Comparison of ENCODE assay signal across 31 cellular contexts in the genomic region with DNA sequence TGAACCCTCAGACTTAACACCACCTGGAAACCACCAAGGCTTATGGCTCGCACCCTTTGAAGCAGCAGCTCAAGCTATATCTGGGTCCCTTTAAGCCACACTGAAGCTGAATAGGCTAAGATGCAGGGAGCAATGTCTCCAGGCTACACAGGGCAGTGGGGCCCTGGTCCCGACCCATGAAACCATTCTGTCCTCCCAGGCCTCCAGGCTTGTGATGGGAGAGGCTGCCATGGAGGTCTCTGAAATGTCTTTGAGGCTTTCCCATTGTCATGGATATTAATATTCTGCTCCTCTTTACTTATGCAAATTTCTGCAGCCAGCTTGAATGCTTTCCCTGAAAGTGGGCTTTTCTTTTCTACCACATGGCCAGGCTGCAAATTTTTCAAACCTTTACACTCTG.
A peak's percentile ranks its signal among the peaks of the same experiment; 100 is the strongest.
DNase-seq lines count a peak whose midpoint lies in the region; TF ChIP-seq lines count a peak whose summit lies in the region.
"Had no signal": no experiment of that assay in that cellular context is flagged by ENCODE, and none has a peak within 500 bp of the region (broad histone marks: within the 10 kb centered on the region; RNA-seq: fewer than 3 reads in every experiment).

No MANE protein-coding gene starts in this region.

- no peaks in the 10 kb centered on the region for H3K36me3 ChIP-seq in HEK293 (ENCODE audit: control insufficient read depth in 2 of 2, insufficient read depth in 1 of 2, low read length in 2 of 2)
- no peaks in the 10 kb centered on the region for H3K36me3 ChIP-seq in NT2/D1 (ENCODE audit: insufficient read depth, insufficient read length, low read length)
- no peaks in the 10 kb centered on the region for H3K36me3 ChIP-seq in iPS DF 6.9 (ENCODE audit: control insufficient read depth, insufficient read depth, low read length)
- H3K36me3 ChIP-seq in stomach, result no peaks in the 10 kb centered on the region
- H3K36me3 ChIP-seq in SK-N-SH (replicated peaks in 1 of 2; ENCODE audit: control insufficient read depth in 1 of 2, insufficient read depth in 2 of 2, low read length in 1 of 2), result no peaks in the 10 kb centered on the region
- H3K36me3 ChIP-seq in esophagus muscularis mucosa, result no peaks in the 10 kb centered on the region
- H3K36me3 ChIP-seq: BE2C; BLaER1; BLaER1 treated with 17β-estradiol and CSF1 and Interleukin-3, amounts not matched to agents 10 nM and 100 nM had no signal

- H3K4me3 ChIP-seq in HEK293 (ENCODE audit: low read depth, low read length), result no peak overlapping the region
- no peak overlapping the region for H3K4me3 ChIP-seq in NT2/D1 (ENCODE audit: insufficient read length, low read depth)
- H3K4me3 ChIP-seq in iPS DF 6.9 (ENCODE audit: low read length), result peak overlapping the region; percentile 9; the same call in 1 of the 2 replicates
- H3K4me3 ChIP-seq in stomach, result no peak overlapping the region
- H3K4me3 ChIP-seq in SK-N-SH (ENCODE audit: low read depth in 2 of 2, low read length in 1 of 2), result no peak overlapping the region
- no peak overlapping the region for H3K4me3 ChIP-seq in esophagus muscularis mucosa
- H3K4me3 ChIP-seq: A549; BLaER1; BLaER1 treated with 17β-estradiol and CSF1 and Interleukin-3, amounts not matched to agents 10 nM and 100 nM had no signal

- H3K27me3 ChIP-seq in NT2/D1 (ENCODE audit: insufficient read depth, insufficient read length) (no peaks in the 10 kb centered on the region), iPS DF 6.9 (ENCODE audit: control insufficient read depth, insufficient read depth, low read length) (no peaks in the 10 kb centered on the region), stomach (no peaks in the 10 kb centered on the region), SK-N-SH (ENCODE audit: insufficient read depth) (no peaks in the 10 kb centered on the region), esophagus muscularis mucosa (no peaks in the 10 kb centered on the region)
- H3K27me3 ChIP-seq: BE2C; BLaER1; BLaER1 treated with 17β-estradiol and CSF1 and Interleukin-3, amounts not matched to agents 10 nM and 100 nM had no signal

- TF ChIP-seq POLR2A in stomach (IDR thresholded peaks at IDR 0.05), result no peak
- no peak for TF ChIP-seq POLR2A in esophagus muscularis mucosa (IDR thresholded peaks at IDR 0.05; ENCODE audit: low read depth)

- no CpG with 5 or more reads among the region's 2 CpGs for WGBS in iPS DF 6.9 (ENCODE audit: insufficient coverage, insufficient read length)
- WGBS in stomach, 5 donors, result 74 to 87% (median 82%) methylated on average over 2 of the region's 2 CpGs
- 10% methylated on average over 2 of the region's 2 CpGs for WGBS in SK-N-SH (ENCODE audit: low lambda C conversion rate)
- WGBS in esophagus muscularis mucosa, result 89% methylated on average over 2 of the region's 2 CpGs

- H3K27ac ChIP-seq in HEK293 (ENCODE audit: extremely low read depth, low read depth, low read length) (no peak overlapping the region), iPS DF 6.9 (ENCODE audit: low read length) (no peak overlapping the region), stomach (no peak overlapping the region), SK-N-SH (ENCODE audit: low read depth in 2 of 2, low read length in 1 of 2) (no peak overlapping the region), esophagus muscularis mucosa (replicated peaks in 1 of 4) (no peak overlapping the region)
- H3K27ac ChIP-seq: 22Rv1; A549; BLaER1; BLaER1 treated with 17β-estradiol and CSF1 and Interleukin-3, amounts not matched to agents 10 nM and 100 nM; C4-2B had no signal

- DNase-seq in NT2/D1 (ENCODE audit: low read depth, low spot score) (peak; percentile 55), iPS DF 6.9 (ENCODE audit: low read depth, low spot score) (no peak), stomach (no peak), SK-N-SH (no peak), esophagus muscularis mucosa (ENCODE audit: extremely low spot score) (no peak)
- DNase-seq: 8988T; ACHN; AML-193; BE2C; C1 segment of cervical spinal cord; Caco-2; Calu3; CD4-positive, alpha-beta memory T cell; CD4-positive, alpha-beta T cell; CD4-positive, CD25-positive, alpha-beta regulatory T cell; CD8-positive, alpha-beta memory T cell; CD8-positive, alpha-beta T cell; COR-L47; DMS 273 treated with DMSO at 0.1 percent for 48 hours; DMS153; DMS53; DMS79; DMS79 treated with DMSO at 0.1 percent for 48 hours; DND-41; EL had no signal

- H3F3A ChIP-seq in SK-N-SH (replicated peaks; ENCODE audit: insufficient read depth), result no peaks in the 10 kb centered on the region

- no peaks in the 10 kb centered on the region for H3K79me2 ChIP-seq in SK-N-SH (ENCODE audit: insufficient read depth)

- H2AFZ ChIP-seq in SK-N-SH (ENCODE audit: low read depth), result no peak overlapping the region

- CTCF ChIA-PET in HEK293 (lab: Yijun Ruan, JAX), result no interaction called here
- CTCF ChIA-PET in SK-N-SH (lab: Yijun Ruan, JAX), result no interaction called here

- POLR2A ChIA-PET in HEK293 (lab: Yijun Ruan, JAX) (no interaction called here), SK-N-SH (lab: Yijun Ruan, JAX) (no interaction called here)

- H4K20me1 ChIP-seq in SK-N-SH (ENCODE audit: insufficient read depth), result no peaks in the 10 kb centered on the region
- H4K20me1 ChIP-seq: BLaER1; BLaER1 treated with 17β-estradiol and CSF1 and Interleukin-3, amounts not matched to agents 10 nM and 100 nM had no signal

- TF ChIP-seq CTCF in HEK293 (tag by site-specific recombination; IDR thresholded peaks at IDR 0.05) (no peak), stomach (IDR thresholded peaks at IDR 0.05) (no peak), SK-N-SH (IDR thresholded peaks at IDR 0.05) (no peak), esophagus muscularis mucosa (IDR thresholded peaks at IDR 0.05) (no peak)

- H3K4me1 ChIP-seq in HEK293 (ENCODE audit: control insufficient read depth, insufficient read depth, low read length) (no peaks in the 10 kb centered on the region), NT2/D1 (ENCODE audit: insufficient read depth, insufficient read length) (no peaks in the 10 kb centered on the region), iPS DF 6.9 (ENCODE audit: control insufficient read depth, insufficient read depth, low read length) (no peaks in the 10 kb centered on the region), stomach (no peaks in the 10 kb centered on the region), SK-N-SH (ENCODE audit: control insufficient read depth in 1 of 2, insufficient read depth in 2 of 2, low read depth in 1 of 2, low read length in 1 of 2) (no peaks in the 10 kb centered on the region), esophagus muscularis mucosa (no peaks in the 10 kb centered on the region)
- H3K4me1 ChIP-seq: A549; BE2C; BLaER1; BLaER1 treated with 17β-estradiol and CSF1 and Interleukin-3, amounts not matched to agents 10 nM and 100 nM; Caco-2 had no signal

- H3K9me3 ChIP-seq in HEK293 (ENCODE audit: control insufficient read depth, insufficient read depth, low read depth, low read length), result no peaks in the 10 kb centered on the region
- H3K9me3 ChIP-seq in NT2/D1 (ENCODE audit: insufficient read depth, low read length), result peaks cover 15% of the 10 kb centered on the region; the same call in 1 of the 2 replicates
- peaks cover 3% of the 10 kb centered on the region; the same call in 1 of the 2 replicates for H3K9me3 ChIP-seq in iPS DF 6.9 (ENCODE audit: control insufficient read depth, insufficient read depth, low read length)
- H3K9me3 ChIP-seq in stomach, result peaks cover 0 to 12% (median 7%) of the 10 kb centered on the region in 4 donors
- H3K9me3 ChIP-seq in SK-N-SH, result no peaks in the 10 kb centered on the region
- H3K9me3 ChIP-seq in esophagus muscularis mucosa, result peaks cover 0 to 5% (median 0%) of the 10 kb centered on the region in 4 donors
- H3K9me3 ChIP-seq: A549, BE2C, Caco-2 had no signal

- TF ChIP-seq EP300 in stomach (IDR thresholded peaks at IDR 0.05), result no peak
- no peak for TF ChIP-seq EP300 in SK-N-SH (IDR thresholded peaks at IDR 0.05; ENCODE audit: borderline replicate concordance in 1 of 2, low read depth in 1 of 2, low read length in 1 of 2)
- no peak for TF ChIP-seq EP300 in esophagus muscularis mucosa (IDR thresholded peaks at IDR 0.05)

- H3K9ac ChIP-seq in NT2/D1 (ENCODE audit: insufficient read length, low read depth) (no peak overlapping the region), SK-N-SH (no peak overlapping the region)
- H3K9ac ChIP-seq: BLaER1; BLaER1 treated with 17β-estradiol and CSF1 and Interleukin-3, amounts not matched to agents 10 nM and 100 nM had no signal

- no peaks in the 10 kb centered on the region for H3K9me2 ChIP-seq in SK-N-SH

- intact Hi-C loops in stomach (cut with DNase I; ENCODE audit: low total_unique reads), result no loop called here
- intact Hi-C loops in esophagus muscularis mucosa (cut with DNase I), result no loop called here

- H3K4me2 ChIP-seq in SK-N-SH, result no peak overlapping the region
- H3K4me2 ChIP-seq: A549; BLaER1; BLaER1 treated with 17β-estradiol and CSF1 and Interleukin-3, amounts not matched to agents 10 nM and 100 nM had no signal

- no peak for TF ChIP-seq RAD21 in SK-N-SH (IDR thresholded peaks at IDR 0.05; ENCODE audit: low read length)

TF ChIP-seq in HEK293, 187 proteins besides CTCF, POLR2A, EP300 and RAD21:
- TF ChIP-seq ZNF76 (tag by site-specific recombination; IDR thresholded peaks at IDR 0.05; ENCODE audit: borderline replicate concordance, low read depth), result no peak
- no peak for TF ChIP-seq ZNF174 (tag by site-specific recombination; IDR thresholded peaks at IDR 0.05)
- peak; percentile 53 for TF ChIP-seq ZNF585B (tag by site-specific recombination; IDR thresholded peaks at IDR 0.05)

TF ChIP-seq in SK-N-SH, 30 proteins besides CTCF, POLR2A, EP300 and RAD21:
- TF ChIP-seq NFIC (IDR thresholded peaks at IDR 0.05; ENCODE audit: borderline replicate concordance) (no peak), ELF1 (IDR thresholded peaks at IDR 0.05) (no peak), FOXM1 (IDR thresholded peaks at IDR 0.05; ENCODE audit: low read depth) (no peak)
- TF ChIP-seq, protein P1, sequence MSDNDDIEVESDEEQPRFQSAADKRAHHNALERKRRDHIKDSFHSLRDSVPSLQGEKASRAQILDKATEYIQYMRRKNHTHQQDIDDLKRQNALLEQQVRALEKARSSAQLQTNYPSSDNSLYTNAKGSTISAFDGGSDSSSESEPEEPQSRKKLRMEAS (IDR thresholded peaks at IDR 0.05; ENCODE audit: low read depth), result no peak
- TF ChIP-seq, protein P2, sequence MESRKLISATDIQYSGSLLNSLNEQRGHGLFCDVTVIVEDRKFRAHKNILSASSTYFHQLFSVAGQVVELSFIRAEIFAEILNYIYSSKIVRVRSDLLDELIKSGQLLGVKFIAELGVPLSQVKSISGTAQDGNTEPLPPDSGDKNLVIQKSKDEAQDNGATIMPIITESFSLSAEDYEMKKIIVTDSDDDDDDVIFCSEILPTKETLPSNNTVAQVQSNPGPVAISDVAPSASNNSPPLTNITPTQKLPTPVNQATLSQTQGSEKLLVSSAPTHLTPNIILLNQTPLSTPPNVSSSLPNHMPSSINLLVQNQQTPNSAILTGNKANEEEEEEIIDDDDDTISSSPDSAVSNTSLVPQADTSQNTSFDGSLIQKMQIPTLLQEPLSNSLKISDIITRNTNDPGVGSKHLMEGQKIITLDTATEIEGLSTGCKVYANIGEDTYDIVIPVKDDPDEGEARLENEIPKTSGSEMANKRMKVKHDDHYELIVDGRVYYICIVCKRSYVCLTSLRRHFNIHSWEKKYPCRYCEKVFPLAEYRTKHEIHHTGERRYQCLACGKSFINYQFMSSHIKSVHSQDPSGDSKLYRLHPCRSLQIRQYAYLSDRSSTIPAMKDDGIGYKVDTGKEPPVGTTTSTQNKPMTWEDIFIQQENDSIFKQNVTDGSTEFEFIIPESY (IDR thresholded peaks at IDR 0.05; ENCODE audit: borderline replicate concordance, low read depth), result no peak
